In the genomic region with DNA sequence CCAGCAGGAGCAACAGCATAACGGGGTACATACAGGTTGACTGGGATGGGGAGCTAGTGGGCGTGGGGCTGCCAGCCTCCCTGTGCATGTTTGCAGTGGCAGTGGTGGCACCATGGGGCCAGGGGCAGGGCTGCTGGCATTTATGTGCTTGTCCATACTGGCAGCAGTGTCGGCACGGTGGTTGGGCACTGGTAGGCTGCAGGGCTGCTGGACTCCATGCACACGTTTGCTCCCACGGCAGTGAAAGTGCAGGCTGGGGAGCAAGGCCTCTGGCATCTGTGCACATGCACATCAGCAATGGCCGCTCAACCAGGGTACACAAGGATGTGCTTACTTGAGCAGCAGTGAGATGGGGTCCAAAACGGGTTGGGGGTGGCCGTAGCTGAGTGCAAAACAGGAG, we compare ENCODE assay signal across 17 cellular contexts.
"Had no signal": no experiment of that assay in that cellular context is flagged by ENCODE, and none has a peak within 500 bp of the region (broad histone marks: within the 10 kb centered on the region; RNA-seq: fewer than 3 reads in every experiment).

No MANE protein-coding gene starts in this region.

- H3K36me3 ChIP-seq: esophagus squamous epithelium, gastroesophageal sphincter, pancreas, tibial nerve, upper lobe of right lung had no signal

- H3K4me3 ChIP-seq: esophagus squamous epithelium, gastroesophageal sphincter, pancreas, testis, tibial nerve, upper lobe of right lung had no signal

- FAIRE-seq: pancreas had no signal

- ATAC-seq: gastroesophageal sphincter; natural killer cell; pancreas; sciatic nerve; stimulated activated naive B cell treated with anti-CD40 and anti-IgM and Interleukin-4, amounts not matched to agents 10 μg/mL and 1 μg/mL and 100 μg/mL, for 72 hours; stimulated activated naive CD8-positive, alpha-beta T cell treated with anti-CD3 and anti-CD28 coated beads, Interleukin-15, amount 100 ng/mL, for 72 hours; upper lobe of right lung had no signal

- DNase-seq: central memory CD4-positive, alpha-beta T cell; esophagus squamous epithelium; foreskin fibroblast; glutamatergic neuron; kidney glomerular epithelial cell; natural killer cell; nucleus accumbens; stimulated activated CD4-positive, alpha-beta T cell treated with anti-CD3 and anti-CD28 coated beads, Interleukin-2, amount 100 ng/mL, for 24 hours; stimulated activated CD4-positive, alpha-beta T cell treated with anti-CD3 and anti-CD28 coated beads, Interleukin-4, amount 100 ng/mL, for 4 hours; stimulated activated naive B cell treated with anti-CD40 and anti-IgM and Interleukin-4, amounts not matched to agents 10 μg/mL and 1 μg/mL and 100 μg/mL, for 72 hours; stimulated activated naive CD8-positive, alpha-beta T cell treated with anti-CD3 and anti-CD28 coated beads, Interleukin-15, amount 100 ng/mL, for 72 hours; testis; upper lobe of right lung had no signal

- H3K27me3 ChIP-seq: esophagus squamous epithelium, gastroesophageal sphincter, pancreas, testis, tibial nerve, upper lobe of right lung had no signal

- H3K9me3 ChIP-seq: gastroesophageal sphincter, pancreas, testis had no signal

- H3K4me1 ChIP-seq: esophagus squamous epithelium, gastroesophageal sphincter, testis, tibial nerve, upper lobe of right lung had no signal

- H3K27ac ChIP-seq: esophagus squamous epithelium, gastroesophageal sphincter, pancreas, testis, tibial nerve, upper lobe of right lung had no signal
